8 cellular contexts compared by ENCODE assay signal in the genomic region with DNA sequence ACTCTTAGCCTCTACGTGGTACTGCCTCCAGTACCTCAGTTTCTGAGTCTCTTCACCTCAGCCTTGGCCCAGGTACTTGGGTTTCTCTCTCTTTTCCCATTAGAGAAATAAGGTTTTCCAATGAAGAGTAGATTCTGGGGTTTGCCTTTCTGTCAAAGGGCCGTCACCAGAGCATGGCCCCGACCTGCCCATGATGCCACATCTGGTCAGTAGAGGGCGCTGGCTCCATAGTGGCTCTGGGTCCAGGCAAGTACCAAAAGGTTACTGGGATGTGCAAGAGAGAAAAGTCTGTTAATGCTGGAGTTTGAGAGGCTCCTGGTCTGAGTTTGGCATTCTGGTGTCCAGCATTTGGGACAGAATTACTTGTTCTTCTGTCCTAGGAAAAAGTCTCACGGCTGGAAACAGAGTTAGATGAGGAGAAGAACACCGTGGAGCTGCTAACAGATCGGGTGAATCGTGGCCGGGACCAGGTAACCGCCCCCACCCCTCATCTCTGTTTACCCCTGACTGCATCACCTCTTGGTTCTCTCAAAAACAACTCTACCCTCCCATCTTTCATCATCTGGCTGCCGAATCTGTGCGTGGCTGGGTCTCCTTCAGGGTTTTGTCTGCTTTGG. TPM values are rescaled to one million over a fixed set of nuclear protein-coding genes. Genes with fewer than 3 reads are reported as not detected.
DNase-seq lines count a peak whose midpoint lies in the region; ATAC-seq and TF ChIP-seq lines count a peak whose summit lies in the region.

No MANE protein-coding gene starts in this region.

- no peak overlapping the region; the same call in 2 of the 3 replicates for H3K4me3 Mint-ChIP-seq in GM23338
- no peak overlapping the region for H3K4me3 Mint-ChIP-seq in memory B cell

- TF ChIP-seq CTCF in GM23338 (conservative IDR thresholded peaks at IDR 0.05; ENCODE audit: low read depth in 2 of 2), result peak; percentile 93 to 98

- peak; percentile 77 for ATAC-seq in GM23338
- ATAC-seq in memory B cell (ENCODE audit: low read depth), result peak; percentile 77
- ATAC-seq in HG02981 (IDR thresholded peaks at IDR 0.05; ENCODE audit: unreplicated experiment), result no peak

- peaks cover 44% of the 10 kb centered on the region for H3K36me3 ChIP-seq in GM23338 (ENCODE audit: insufficient read depth)

- no peaks in the 10 kb centered on the region for H3K4me1 ChIP-seq in GM23338 (ENCODE audit: insufficient read depth)

- H3K27me3 Mint-ChIP-seq in GM23338 (ENCODE audit: insufficient read depth, low read depth, poor library complexity) (peaks cover 3% of the 10 kb centered on the region), memory B cell (peaks cover 2% of the 10 kb centered on the region)

- H3F3A ChIP-seq in GM23338 (replicated peaks; ENCODE audit: low read depth), result no peaks in the 10 kb centered on the region

- H3K27me3 ChIP-seq in GM23338 (ENCODE audit: insufficient read depth), result no peaks in the 10 kb centered on the region

- no peak overlapping the region for H2AFZ ChIP-seq in GM23338

- H3K27ac ChIP-seq in GM23338 (ENCODE audit: low read depth), result no peak overlapping the region

- H3K79me2 ChIP-seq in GM23338 (replicated peaks; ENCODE audit: insufficient read depth), result no peaks in the 10 kb centered on the region

- H3K4me3 ChIP-seq in GM23338, result no peak overlapping the region

- H3K9me3 Mint-ChIP-seq in GM23338 (no peaks in the 10 kb centered on the region), memory B cell (no peaks in the 10 kb centered on the region)

- H3K36me3 Mint-ChIP-seq in GM23338 (ENCODE audit: low read depth) (peaks cover 65% of the 10 kb centered on the region), memory B cell (no peaks in the 10 kb centered on the region)

- no peak overlapping the region for H3K27ac Mint-ChIP-seq in GM23338
- no peak overlapping the region for H3K27ac Mint-ChIP-seq in memory B cell

- DNase-seq in Ammon's horn (ENCODE audit: low spot score) (peak; percentile 78), GM23338 (ENCODE audit: low spot score) (peak; percentile 85), NCI-H748 (lab: John Stamatoyannopoulos, UW; ENCODE audit: unreplicated experiment) (peak; percentile 61), ecto neural progenitor cell (ENCODE audit: low spot score) (peak; percentile 85), memory B cell (ENCODE audit: low spot score in 2 of 2) (peak; percentile 61 to 74)
- peak; percentile 87 to 88 for DNase-seq in activated CD4-positive, alpha-beta T cell treated with anti-CD3 and anti-CD28 coated beads, Interleukin-2, amount 50 U/mL, for 48 hours
- peak; percentile 66 for DNase-seq in stimulated activated CD8-positive, alpha-beta memory T cell treated with anti-CD3 and anti-CD28 coated beads, Interleukin-4, amount 100 ng/mL, for 24 hours (ENCODE audit: low read depth)

- peaks cover 8% of the 10 kb centered on the region; the same call in 2 of the 3 replicates for H3K4me1 Mint-ChIP-seq in GM23338
- H3K4me1 Mint-ChIP-seq in memory B cell, result peaks cover 2% of the 10 kb centered on the region

- H3K9me2 ChIP-seq in GM23338 (ENCODE audit: insufficient read depth), result no peaks in the 10 kb centered on the region

- H4K20me1 ChIP-seq in GM23338 (replicated peaks; ENCODE audit: insufficient read depth), result 0 out of 2 replicates have a peak, but pooled peaks cover 6% of the 10 kb centered on the region

- no peak overlapping the region for H3K4me2 ChIP-seq in GM23338

TF ChIP-seq in GM23338, 12 proteins besides CTCF, POLR2A, EP300 and RAD21 (continues in another document):
- no peak for TF ChIP-seq POLR2AphosphoS5 (IDR thresholded peaks at IDR 0.05; ENCODE audit: low read depth)
- no peak for TF ChIP-seq CREB1 (CRISPR knock-in tag; IDR thresholded peaks at IDR 0.05; ENCODE audit: low read depth)
- TF ChIP-seq, protein P1, sequence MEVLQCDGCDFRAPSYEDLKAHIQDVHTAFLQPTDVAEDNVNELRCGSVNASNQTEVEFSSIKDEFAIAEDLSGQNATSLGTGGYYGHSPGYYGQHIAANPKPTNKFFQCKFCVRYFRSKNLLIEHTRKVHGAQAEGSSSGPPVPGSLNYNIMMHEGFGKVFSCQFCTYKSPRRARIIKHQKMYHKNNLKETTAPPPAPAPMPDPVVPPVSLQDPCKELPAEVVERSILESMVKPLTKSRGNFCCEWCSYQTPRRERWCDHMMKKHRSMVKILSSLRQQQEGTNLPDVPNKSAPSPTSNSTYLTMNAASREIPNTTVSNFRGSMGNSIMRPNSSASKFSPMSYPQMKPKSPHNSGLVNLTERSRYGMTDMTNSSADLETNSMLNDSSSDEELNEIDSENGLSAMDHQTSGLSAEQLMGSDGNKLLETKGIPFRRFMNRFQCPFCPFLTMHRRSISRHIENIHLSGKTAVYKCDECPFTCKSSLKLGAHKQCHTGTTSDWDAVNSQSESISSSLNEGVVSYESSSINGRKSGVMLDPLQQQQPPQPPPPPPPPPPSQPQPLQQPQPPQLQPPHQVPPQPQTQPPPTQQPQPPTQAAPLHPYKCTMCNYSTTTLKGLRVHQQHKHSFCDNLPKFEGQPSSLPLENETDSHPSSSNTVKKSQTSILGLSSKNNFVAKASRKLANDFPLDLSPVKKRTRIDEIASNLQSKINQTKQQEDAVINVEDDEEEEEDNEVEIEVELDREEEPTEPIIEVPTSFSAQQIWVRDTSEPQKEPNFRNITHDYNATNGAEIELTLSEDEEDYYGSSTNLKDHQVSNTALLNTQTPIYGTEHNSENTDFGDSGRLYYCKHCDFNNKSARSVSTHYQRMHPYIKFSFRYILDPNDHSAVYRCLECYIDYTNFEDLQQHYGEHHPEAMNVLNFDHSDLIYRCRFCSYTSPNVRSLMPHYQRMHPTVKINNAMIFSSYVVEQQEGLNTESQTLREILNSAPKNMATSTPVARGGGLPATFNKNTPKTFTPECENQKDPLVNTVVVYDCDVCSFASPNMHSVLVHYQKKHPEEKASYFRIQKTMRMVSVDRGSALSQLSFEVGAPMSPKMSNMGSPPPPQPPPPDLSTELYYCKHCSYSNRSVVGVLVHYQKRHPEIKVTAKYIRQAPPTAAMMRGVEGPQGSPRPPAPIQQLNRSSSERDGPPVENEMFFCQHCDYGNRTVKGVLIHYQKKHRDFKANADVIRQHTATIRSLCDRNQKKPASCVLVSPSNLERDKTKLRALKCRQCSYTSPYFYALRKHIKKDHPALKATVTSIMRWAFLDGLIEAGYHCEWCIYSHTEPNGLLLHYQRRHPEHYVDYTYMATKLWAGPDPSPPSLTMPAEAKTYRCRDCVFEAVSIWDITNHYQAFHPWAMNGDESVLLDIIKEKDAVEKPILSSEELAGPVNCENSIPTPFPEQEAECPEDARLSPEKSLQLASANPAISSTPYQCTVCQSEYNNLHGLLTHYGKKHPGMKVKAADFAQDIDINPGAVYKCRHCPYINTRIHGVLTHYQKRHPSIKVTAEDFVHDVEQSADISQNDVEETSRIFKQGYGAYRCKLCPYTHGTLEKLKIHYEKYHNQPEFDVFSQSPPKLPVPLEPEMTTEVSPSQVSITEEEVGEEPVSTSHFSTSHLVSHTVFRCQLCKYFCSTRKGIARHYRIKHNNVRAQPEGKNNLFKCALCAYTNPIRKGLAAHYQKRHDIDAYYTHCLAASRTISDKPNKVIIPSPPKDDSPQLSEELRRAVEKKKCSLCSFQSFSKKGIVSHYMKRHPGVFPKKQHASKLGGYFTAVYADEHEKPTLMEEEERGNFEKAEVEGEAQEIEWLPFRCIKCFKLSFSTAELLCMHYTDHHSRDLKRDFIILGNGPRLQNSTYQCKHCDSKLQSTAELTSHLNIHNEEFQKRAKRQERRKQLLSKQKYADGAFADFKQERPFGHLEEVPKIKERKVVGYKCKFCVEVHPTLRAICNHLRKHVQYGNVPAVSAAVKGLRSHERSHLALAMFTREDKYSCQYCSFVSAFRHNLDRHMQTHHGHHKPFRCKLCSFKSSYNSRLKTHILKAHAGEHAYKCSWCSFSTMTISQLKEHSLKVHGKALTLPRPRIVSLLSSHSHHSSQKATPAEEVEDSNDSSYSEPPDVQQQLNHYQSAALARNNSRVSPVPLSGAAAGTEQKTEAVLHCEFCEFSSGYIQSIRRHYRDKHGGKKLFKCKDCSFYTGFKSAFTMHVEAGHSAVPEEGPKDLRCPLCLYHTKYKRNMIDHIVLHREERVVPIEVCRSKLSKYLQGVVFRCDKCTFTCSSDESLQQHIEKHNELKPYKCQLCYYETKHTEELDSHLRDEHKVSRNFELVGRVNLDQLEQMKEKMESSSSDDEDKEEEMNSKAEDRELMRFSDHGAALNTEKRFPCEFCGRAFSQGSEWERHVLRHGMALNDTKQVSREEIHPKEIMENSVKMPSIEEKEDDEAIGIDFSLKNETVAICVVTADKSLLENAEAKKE (CRISPR knock-in tag; IDR thresholded peaks at IDR 0.05), result no peak
- no peak for TF ChIP-seq EZH2phosphoT487 (IDR thresholded peaks at IDR 0.05; ENCODE audit: unreplicated experiment)
- no peak for TF ChIP-seq ZNF114 (CRISPR knock-in tag; IDR thresholded peaks at IDR 0.05)
- no peak for TF ChIP-seq REST (IDR thresholded peaks at IDR 0.05; ENCODE audit: unreplicated experiment)
- no peak for TF ChIP-seq STAT1 (IDR thresholded peaks at IDR 0.05; ENCODE audit: unreplicated experiment)

RNA-seq across cellular contexts. Expression of gene TUFT1, which starts 5.3 kb away (rescaled TPM):
- 10.4 and 11.9 TPM in 2 replicates for total RNA-seq in GM23338 (2014; rRNA removed; shearing (Covaris generic))
- polyA plus RNA-seq in GM23338 (2016; fragmentation: Nextera tagmentation; extraction: Ambion mirVana), result 5.6 and 6.0 TPM in 2 replicates

RNA-seq across cellular contexts. Expression of gene CGN, which starts 23.6 kb away (rescaled TPM):
- 37.0 and 46.1 TPM in 2 replicates for total RNA-seq in GM23338 (2014; rRNA removed; shearing (Covaris generic))
- polyA plus RNA-seq in GM23338 (2016; fragmentation: Nextera tagmentation; extraction: Ambion mirVana), result 11.8 and 13.9 TPM in 2 replicates
